In the genomic region with DNA sequence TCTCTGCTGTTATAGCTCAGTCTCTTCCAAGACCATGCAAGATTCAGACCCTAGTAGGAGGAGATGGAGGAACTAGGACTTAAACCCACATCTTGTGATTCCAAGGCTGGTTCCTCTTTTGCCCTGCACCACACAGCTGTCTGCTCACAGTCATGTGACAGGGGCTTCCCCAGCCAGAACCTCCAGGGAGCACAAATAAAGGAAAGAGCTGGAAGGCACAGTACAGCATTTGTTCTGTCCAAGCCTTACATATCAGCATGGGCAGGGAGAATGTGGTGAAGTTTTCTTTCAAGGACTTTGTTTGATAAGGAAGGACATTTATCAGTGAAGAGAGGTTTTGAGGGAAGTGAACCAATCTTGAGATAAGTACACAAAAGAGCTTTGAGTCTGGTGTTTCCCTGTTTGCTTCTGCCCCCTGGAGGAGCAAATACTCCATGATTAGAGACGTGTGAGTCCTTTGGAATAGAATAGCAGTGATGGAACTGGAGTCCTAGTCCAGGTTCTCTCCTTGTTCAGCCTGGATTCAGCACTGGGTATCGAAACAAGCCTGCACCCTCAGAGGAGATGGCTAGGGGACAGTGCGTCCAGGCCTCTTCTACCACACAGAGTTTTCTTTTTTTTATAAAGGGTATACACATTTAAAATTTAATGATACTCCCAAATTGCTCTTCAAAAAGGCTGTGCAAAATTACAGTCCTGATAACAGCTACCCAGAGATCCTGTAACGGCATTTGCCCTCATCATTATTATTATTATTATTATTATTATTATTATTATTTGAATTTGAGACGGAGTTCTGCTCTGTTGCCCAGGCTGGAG, we compare ENCODE assay signal across 8 cellular contexts. TPM values are rescaled to one million over a fixed set of nuclear protein-coding genes. Genes with fewer than 3 reads are reported as not detected.
DNase-seq lines count a peak whose midpoint lies in the region; ATAC-seq and TF ChIP-seq lines count a peak whose summit lies in the region.

No MANE protein-coding gene starts in this region.

- H3K4me1 ChIP-seq in foreskin keratinocyte (peaks cover 14% of the 10 kb centered on the region), neuron (ENCODE audit: insufficient read depth, low read length) (peaks cover 6% of the 10 kb centered on the region)

- peak overlapping the region; percentile 78 for H2AFZ ChIP-seq in neuron (ENCODE audit: low read depth, low read length)

- H3K27me3 ChIP-seq in foreskin keratinocyte, result no peaks in the 10 kb centered on the region
- H3K27me3 ChIP-seq in neuron (ENCODE audit: insufficient read depth, low read length), result no peaks in the 10 kb centered on the region

- no peak overlapping the region for H3K4me3 ChIP-seq in neuron (ENCODE audit: low read length)

- DNase-seq in EH (ENCODE audit: low read depth), result peak; percentile 83
- peak; percentile 76 for DNase-seq in GM20000 (ENCODE audit: low spot score)
- DNase-seq in NOMO-1 treated with dmso at 0.1 percent for 144 hours (lab: John Stamatoyannopoulos, UW; ENCODE audit: unreplicated experiment), result peak; percentile 89
- DNase-seq in activated effector memory CD4-positive, alpha-beta T cell treated with Interleukin-2 at 50 U/mL for 16 hours, result peak; percentile 21
- DNase-seq in foreskin keratinocyte, result peak; percentile 42 to 78
- DNase-seq in NK-92 treated with Interleukin-12 subunit alpha and Interleukin-12 subunit beta, amount 100 ng/mL, for 24 hours (lab: John Stamatoyannopoulos, UW), result no peak

- H3K36me3 ChIP-seq in neuron (ENCODE audit: insufficient read depth, low read length), result peaks cover 2% of the 10 kb centered on the region

- TF ChIP-seq CTCF in GM20000 (IDR thresholded peaks at IDR 0.05; ENCODE audit: extremely low read depth, missing control alignments) (peak; percentile 35), foreskin keratinocyte (conservative IDR thresholded peaks at IDR 0.05) (peak; percentile 87)

- no peaks in the 10 kb centered on the region for H3K9me3 ChIP-seq in neuron (ENCODE audit: low read length)

- peak overlapping the region; percentile 93 for H3K27ac ChIP-seq in foreskin keratinocyte

- ATAC-seq in HG03571 (IDR thresholded peaks at IDR 0.05; ENCODE audit: unreplicated experiment) (peak; percentile 94), foreskin keratinocyte (peak; percentile 82)

RNA-seq across cellular contexts. Expression of gene CASP10, which starts 24.6 kb away (rescaled TPM):
- 6.1 and 6.5 TPM in 2 replicates for total RNA-seq in foreskin keratinocyte
- 2.4 and 2.7 TPM in 2 replicates for polyA plus RNA-seq in foreskin keratinocyte

RNA-seq across cellular contexts. Expression of gene CFLAR, which starts 42.4 kb away (rescaled TPM):
- total RNA-seq in foreskin keratinocyte, result 38.0 and 44.2 TPM in 2 replicates
- polyA plus RNA-seq in foreskin keratinocyte, result 17.2 and 22.2 TPM in 2 replicates
